1 cellular context compared by ENCODE assay signal in the genomic region with DNA sequence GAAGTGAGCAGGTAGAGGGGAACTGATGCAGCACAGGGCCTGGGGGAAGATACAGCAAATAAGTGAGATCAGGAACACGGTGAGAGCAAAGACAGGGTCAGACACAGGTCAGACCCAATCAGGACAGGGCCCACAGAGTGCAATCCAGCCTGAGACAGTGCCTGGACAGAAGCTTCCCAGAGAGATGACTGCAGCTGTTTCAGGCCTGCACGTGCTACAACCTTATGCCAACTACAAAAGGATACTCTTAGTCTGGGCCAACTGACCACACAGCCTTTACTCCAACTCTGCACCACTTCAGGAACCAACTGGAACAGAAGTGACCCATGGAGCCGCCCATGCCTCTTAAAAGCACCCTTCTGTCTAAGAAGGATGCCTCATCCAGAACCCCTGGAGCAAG.
TF ChIP-seq lines count a peak whose summit lies in the region.

No MANE protein-coding gene starts in this region.

TF ChIP-seq in K562, 482 proteins besides CTCF, POLR2A, EP300 and RAD21 (continued from another document):
- TF ChIP-seq, protein P1, sequence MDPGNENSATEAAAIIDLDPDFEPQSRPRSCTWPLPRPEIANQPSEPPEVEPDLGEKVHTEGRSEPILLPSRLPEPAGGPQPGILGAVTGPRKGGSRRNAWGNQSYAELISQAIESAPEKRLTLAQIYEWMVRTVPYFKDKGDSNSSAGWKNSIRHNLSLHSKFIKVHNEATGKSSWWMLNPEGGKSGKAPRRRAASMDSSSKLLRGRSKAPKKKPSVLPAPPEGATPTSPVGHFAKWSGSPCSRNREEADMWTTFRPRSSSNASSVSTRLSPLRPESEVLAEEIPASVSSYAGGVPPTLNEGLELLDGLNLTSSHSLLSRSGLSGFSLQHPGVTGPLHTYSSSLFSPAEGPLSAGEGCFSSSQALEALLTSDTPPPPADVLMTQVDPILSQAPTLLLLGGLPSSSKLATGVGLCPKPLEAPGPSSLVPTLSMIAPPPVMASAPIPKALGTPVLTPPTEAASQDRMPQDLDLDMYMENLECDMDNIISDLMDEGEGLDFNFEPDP (CRISPR knock-in tag; IDR thresholded peaks at IDR 0.05): no peak
- TF ChIP-seq SMAD1 (IDR thresholded peaks at IDR 0.05; ENCODE audit: low read depth, low read length, partially characterized antibody) (no peak), CC2D1A (IDR thresholded peaks at IDR 0.05) (no peak), FOXA3 (CRISPR knock-in tag; conservative IDR thresholded peaks at IDR 0.05 in 1 of 2, IDR thresholded peaks at IDR 0.05 in 1 of 2) (no peak), SMARCE1 (IDR thresholded peaks at IDR 0.05) (no peak), THRB (CRISPR knock-in tag; conservative IDR thresholded peaks at IDR 0.05) (no peak), CREB3L1 (IDR thresholded peaks at IDR 0.05; ENCODE audit: borderline replicate concordance, low read depth) (no peak), TCF7 (IDR thresholded peaks at IDR 0.05; ENCODE audit: borderline replicate concordance) (no peak), SMAD3 (CRISPR knock-in tag; conservative IDR thresholded peaks at IDR 0.05) (no peak)
- TF ChIP-seq, protein P2, sequence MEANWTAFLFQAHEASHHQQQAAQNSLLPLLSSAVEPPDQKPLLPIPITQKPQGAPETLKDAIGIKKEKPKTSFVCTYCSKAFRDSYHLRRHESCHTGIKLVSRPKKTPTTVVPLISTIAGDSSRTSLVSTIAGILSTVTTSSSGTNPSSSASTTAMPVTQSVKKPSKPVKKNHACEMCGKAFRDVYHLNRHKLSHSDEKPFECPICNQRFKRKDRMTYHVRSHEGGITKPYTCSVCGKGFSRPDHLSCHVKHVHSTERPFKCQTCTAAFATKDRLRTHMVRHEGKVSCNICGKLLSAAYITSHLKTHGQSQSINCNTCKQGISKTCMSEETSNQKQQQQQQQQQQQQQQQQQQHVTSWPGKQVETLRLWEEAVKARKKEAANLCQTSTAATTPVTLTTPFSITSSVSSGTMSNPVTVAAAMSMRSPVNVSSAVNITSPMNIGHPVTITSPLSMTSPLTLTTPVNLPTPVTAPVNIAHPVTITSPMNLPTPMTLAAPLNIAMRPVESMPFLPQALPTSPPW (CRISPR knock-in tag; IDR thresholded peaks at IDR 0.05): no peak
- TF ChIP-seq, protein P3, sequence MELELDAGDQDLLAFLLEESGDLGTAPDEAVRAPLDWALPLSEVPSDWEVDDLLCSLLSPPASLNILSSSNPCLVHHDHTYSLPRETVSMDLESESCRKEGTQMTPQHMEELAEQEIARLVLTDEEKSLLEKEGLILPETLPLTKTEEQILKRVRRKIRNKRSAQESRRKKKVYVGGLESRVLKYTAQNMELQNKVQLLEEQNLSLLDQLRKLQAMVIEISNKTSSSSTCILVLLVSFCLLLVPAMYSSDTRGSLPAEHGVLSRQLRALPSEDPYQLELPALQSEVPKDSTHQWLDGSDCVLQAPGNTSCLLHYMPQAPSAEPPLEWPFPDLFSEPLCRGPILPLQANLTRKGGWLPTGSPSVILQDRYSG (tag; conservative IDR thresholded peaks at IDR 0.05; ENCODE audit: low read depth): no peak
- TF ChIP-seq, protein P4, sequence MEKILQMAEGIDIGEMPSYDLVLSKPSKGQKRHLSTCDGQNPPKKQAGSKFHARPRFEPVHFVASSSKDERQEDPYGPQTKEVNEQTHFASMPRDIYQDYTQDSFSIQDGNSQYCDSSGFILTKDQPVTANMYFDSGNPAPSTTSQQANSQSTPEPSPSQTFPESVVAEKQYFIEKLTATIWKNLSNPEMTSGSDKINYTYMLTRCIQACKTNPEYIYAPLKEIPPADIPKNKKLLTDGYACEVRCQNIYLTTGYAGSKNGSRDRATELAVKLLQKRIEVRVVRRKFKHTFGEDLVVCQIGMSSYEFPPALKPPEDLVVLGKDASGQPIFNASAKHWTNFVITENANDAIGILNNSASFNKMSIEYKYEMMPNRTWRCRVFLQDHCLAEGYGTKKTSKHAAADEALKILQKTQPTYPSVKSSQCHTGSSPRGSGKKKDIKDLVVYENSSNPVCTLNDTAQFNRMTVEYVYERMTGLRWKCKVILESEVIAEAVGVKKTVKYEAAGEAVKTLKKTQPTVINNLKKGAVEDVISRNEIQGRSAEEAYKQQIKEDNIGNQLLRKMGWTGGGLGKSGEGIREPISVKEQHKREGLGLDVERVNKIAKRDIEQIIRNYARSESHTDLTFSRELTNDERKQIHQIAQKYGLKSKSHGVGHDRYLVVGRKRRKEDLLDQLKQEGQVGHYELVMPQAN (IDR thresholded peaks at IDR 0.05; ENCODE audit: borderline replicate concordance): no peak
- TF ChIP-seq, protein P5, sequence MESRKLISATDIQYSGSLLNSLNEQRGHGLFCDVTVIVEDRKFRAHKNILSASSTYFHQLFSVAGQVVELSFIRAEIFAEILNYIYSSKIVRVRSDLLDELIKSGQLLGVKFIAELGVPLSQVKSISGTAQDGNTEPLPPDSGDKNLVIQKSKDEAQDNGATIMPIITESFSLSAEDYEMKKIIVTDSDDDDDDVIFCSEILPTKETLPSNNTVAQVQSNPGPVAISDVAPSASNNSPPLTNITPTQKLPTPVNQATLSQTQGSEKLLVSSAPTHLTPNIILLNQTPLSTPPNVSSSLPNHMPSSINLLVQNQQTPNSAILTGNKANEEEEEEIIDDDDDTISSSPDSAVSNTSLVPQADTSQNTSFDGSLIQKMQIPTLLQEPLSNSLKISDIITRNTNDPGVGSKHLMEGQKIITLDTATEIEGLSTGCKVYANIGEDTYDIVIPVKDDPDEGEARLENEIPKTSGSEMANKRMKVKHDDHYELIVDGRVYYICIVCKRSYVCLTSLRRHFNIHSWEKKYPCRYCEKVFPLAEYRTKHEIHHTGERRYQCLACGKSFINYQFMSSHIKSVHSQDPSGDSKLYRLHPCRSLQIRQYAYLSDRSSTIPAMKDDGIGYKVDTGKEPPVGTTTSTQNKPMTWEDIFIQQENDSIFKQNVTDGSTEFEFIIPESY (CRISPR knock-in tag; IDR thresholded peaks at IDR 0.05): no peak
